In the genomic region with DNA sequence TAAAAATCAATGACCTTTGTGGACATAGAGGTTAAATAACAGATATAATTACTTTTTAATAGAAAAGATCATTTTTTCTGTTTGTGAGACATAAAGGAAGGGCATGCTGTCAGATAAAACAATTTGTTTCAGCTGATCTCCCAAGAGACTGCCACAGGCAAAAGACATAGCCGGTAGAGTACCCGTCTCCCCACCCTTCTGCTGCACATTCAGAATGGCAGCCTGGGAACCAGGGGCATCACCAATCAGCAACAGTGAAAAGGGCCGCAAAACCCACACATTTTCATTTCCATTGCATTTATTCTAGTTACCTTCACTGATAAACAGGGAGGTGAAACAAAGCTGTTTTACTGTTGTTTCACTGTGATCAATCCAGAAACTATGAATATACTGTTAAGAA, we compare ENCODE assay signal across 22 cellular contexts.
"Had no signal": no experiment of that assay in that cellular context is flagged by ENCODE, and none has a peak within 500 bp of the region (broad histone marks: within the 10 kb centered on the region; RNA-seq: fewer than 3 reads in every experiment).

No MANE protein-coding gene starts in this region.

- DNase-seq: effector CD4-positive, alpha-beta T cell; endodermal cell; erythroblast; foreskin melanocyte; heart right ventricle; islet precursor cell; mammary epithelial cell; natural killer cell; nucleus accumbens; ovary; spleen; stimulated activated CD4-positive, alpha-beta T cell treated with anti-CD3 and anti-CD28 coated beads, Interleukin-15, amount 100 ng/mL, for 24 hours; stimulated activated CD4-positive, alpha-beta T cell treated with anti-CD3 and anti-CD28 coated beads, Interleukin-1b, Interleukin-23, amount 100 ng/mL, for 48 hours; stimulated activated CD4-positive, alpha-beta T cell treated with anti-CD3 and anti-CD28 coated beads, Interleukin-4, amount 100 ng/mL, for 24 hours; testis; upper lobe of right lung had no signal

- H3K9me3 ChIP-seq: heart right ventricle, ovary, prostate gland, spleen, testis, tibial nerve, upper lobe of right lung, vagina had no signal

- H3K4me1 ChIP-seq: spleen, testis, tibial nerve had no signal

- H3K27ac ChIP-seq: coronary artery, heart right ventricle, ovary, prostate gland, spleen, testis, upper lobe of right lung had no signal

- ATAC-seq: natural killer cell; stimulated activated memory B cell treated with anti-CD40 and anti-IgM and Interleukin-4, amounts not matched to agents 10 μg/mL and 1 μg/mL and 100 μg/mL, for 72 hours; upper lobe of right lung had no signal

- FAIRE-seq: endothelial cell of umbilical vein had no signal

- H3K4me3 ChIP-seq: coronary artery, heart right ventricle, ovary, prostate gland, spleen, testis, tibial nerve, upper lobe of right lung, vagina had no signal

- H3K36me3 ChIP-seq: heart right ventricle, ovary, prostate gland, spleen, tibial nerve, upper lobe of right lung, vagina had no signal

- H3K27me3 ChIP-seq: heart right ventricle, ovary, spleen, testis, tibial nerve, upper lobe of right lung, vagina had no signal
